ENCODE assay signal across 9 cellular contexts in the genomic region with DNA sequence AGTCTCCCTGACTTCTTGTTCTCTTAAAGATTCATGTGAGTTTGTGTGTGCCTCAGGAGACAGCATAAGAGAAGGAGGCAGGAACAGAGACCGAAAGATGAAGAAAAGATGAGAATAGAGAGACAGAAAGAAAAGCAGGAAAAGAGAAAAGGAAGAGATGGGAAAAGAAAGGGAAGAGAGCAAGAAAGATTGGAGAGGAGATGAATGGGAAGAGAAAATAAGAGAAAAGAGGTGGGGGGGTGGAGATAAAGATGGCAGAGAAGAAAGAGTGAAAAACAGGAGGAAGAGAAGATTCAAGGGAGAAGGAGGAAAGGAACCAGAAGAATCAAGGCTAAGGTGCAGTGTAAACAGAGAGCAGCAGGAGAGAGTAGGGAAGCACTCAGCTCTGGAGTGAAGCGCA.
"Had no signal": no experiment of that assay in that cellular context is flagged by ENCODE, and none has a peak within 500 bp of the region (broad histone marks: within the 10 kb centered on the region; RNA-seq: fewer than 3 reads in every experiment).

No MANE protein-coding gene starts in this region.

- H3K27ac Mint-ChIP-seq: GM23338, HFFc6 had no signal

- H3K27ac ChIP-seq: GM23248 had no signal

- H3K4me1 Mint-ChIP-seq: GM23338 had no signal

- H3K4me2 ChIP-seq: GM23338 had no signal

- H3K9ac ChIP-seq: GM23248 had no signal

- H3K4me1 ChIP-seq: HAP-1 had no signal

- DNase-seq: GM23248, GOT3, H7, H9, HCEC 1CT, HFFc6 had no signal

- H3K4me3 ChIP-seq: GM23248, GM23338, HAP-1 had no signal

- ATAC-seq: GM23338, HCT116 had no signal

- H2AFZ ChIP-seq: GM23248, GM23338 had no signal

- H3K4me3 Mint-ChIP-seq: GM23338, H9, HFFc6 had no signal

- H3K36me3 ChIP-seq: HAP-1 had no signal
